1 cellular context compared by ENCODE assay signal in genomic region chr16:3021449-3022207, GRCh38.
TF ChIP-seq lines count a peak whose summit lies in the region.

No MANE protein-coding gene starts in this region.

TF ChIP-seq in HepG2, 621 proteins besides CTCF, POLR2A, EP300 and RAD21 (continued from another document and continues in another):
- no peak for TF ChIP-seq HNF1A (IDR thresholded peaks at IDR 0.05; ENCODE audit: low read depth)
- TF ChIP-seq HNF1A (CRISPR knock-in tag; IDR thresholded peaks at IDR 0.05; ENCODE audit: borderline replicate concordance): no peak
- TF ChIP-seq, protein P1, sequence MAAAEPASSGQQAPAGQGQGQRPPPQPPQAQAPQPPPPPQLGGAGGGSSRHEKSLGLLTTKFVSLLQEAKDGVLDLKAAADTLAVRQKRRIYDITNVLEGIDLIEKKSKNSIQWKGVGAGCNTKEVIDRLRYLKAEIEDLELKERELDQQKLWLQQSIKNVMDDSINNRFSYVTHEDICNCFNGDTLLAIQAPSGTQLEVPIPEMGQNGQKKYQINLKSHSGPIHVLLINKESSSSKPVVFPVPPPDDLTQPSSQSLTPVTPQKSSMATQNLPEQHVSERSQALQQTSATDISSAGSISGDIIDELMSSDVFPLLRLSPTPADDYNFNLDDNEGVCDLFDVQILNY (CRISPR knock-in tag; conservative IDR thresholded peaks at IDR 0.05): no peak
- 0 out of 2 replicates have a peak, but pooled peaks have one; percentile 24 for TF ChIP-seq SIN3A (IDR thresholded peaks at IDR 0.05; ENCODE audit: borderline replicate concordance, low read depth, low read length)
- TF ChIP-seq, protein P2, sequence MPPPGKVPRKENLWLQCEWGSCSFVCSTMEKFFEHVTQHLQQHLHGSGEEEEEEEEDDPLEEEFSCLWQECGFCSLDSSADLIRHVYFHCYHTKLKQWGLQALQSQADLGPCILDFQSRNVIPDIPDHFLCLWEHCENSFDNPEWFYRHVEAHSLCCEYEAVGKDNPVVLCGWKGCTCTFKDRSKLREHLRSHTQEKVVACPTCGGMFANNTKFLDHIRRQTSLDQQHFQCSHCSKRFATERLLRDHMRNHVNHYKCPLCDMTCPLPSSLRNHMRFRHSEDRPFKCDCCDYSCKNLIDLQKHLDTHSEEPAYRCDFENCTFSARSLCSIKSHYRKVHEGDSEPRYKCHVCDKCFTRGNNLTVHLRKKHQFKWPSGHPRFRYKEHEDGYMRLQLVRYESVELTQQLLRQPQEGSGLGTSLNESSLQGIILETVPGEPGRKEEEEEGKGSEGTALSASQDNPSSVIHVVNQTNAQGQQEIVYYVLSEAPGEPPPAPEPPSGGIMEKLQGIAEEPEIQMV (CRISPR knock-in tag; IDR thresholded peaks at IDR 0.05; ENCODE audit: low read depth): no peak
- TF ChIP-seq, protein P3, sequence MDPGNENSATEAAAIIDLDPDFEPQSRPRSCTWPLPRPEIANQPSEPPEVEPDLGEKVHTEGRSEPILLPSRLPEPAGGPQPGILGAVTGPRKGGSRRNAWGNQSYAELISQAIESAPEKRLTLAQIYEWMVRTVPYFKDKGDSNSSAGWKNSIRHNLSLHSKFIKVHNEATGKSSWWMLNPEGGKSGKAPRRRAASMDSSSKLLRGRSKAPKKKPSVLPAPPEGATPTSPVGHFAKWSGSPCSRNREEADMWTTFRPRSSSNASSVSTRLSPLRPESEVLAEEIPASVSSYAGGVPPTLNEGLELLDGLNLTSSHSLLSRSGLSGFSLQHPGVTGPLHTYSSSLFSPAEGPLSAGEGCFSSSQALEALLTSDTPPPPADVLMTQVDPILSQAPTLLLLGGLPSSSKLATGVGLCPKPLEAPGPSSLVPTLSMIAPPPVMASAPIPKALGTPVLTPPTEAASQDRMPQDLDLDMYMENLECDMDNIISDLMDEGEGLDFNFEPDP (CRISPR knock-in tag; conservative IDR thresholded peaks at IDR 0.05): no peak
- no peak for TF ChIP-seq THAP11 (CRISPR knock-in tag; IDR thresholded peaks at IDR 0.05)
- no peak for TF ChIP-seq ZNF766 (CRISPR knock-in tag; IDR thresholded peaks at IDR 0.05; ENCODE audit: borderline replicate concordance)
- 0 out of 2 replicates have a peak, but pooled peaks have one; percentile 44 for TF ChIP-seq CCDC6 (CRISPR knock-in tag; IDR thresholded peaks at IDR 0.05)
- TF ChIP-seq SALL2 (CRISPR knock-in tag; IDR thresholded peaks at IDR 0.05): 0 out of 2 replicates have a peak, but pooled peaks have one; percentile 14
- TF ChIP-seq TARDBP (CRISPR knock-in tag; IDR thresholded peaks at IDR 0.05): no peak
- peak; percentile 5 for TF ChIP-seq AGO1 (IDR thresholded peaks at IDR 0.05; ENCODE audit: low read depth, low read length, poor library complexity, severe bottlenecking)
- TF ChIP-seq CENPBD1 (CRISPR knock-in tag; IDR thresholded peaks at IDR 0.05; ENCODE audit: borderline replicate concordance, low read depth): 0 out of 2 replicates have a peak, but pooled peaks have one; percentile 70
- no peak for TF ChIP-seq ZEB1 (IDR thresholded peaks at IDR 0.05; ENCODE audit: insufficient replicate concordance, low read depth)
- TF ChIP-seq ZMYM4 (CRISPR knock-in tag; IDR thresholded peaks at IDR 0.05): no peak
- TF ChIP-seq SRSF1 (optimal IDR thresholded peaks at IDR 0.05; ENCODE audit: low read depth, low read length): peak; percentile 47
- TF ChIP-seq MTA1 (CRISPR knock-in tag; IDR thresholded peaks at IDR 0.05; ENCODE audit: borderline replicate concordance): 0 out of 2 replicates have a peak, but pooled peaks have one; percentile 13
- no peak for TF ChIP-seq ZNF724P (CRISPR knock-in tag; IDR thresholded peaks at IDR 0.05; ENCODE audit: borderline replicate concordance)
- TF ChIP-seq THAP7 (CRISPR knock-in tag; IDR thresholded peaks at IDR 0.05): no peak
- TF ChIP-seq TAF15 (IDR thresholded peaks at IDR 0.05; ENCODE audit: low read depth, low read length, poor library complexity, severe bottlenecking): peak; percentile 18
- TF ChIP-seq PCBP1 (IDR thresholded peaks at IDR 0.05; ENCODE audit: borderline replicate concordance, low read depth, low read length): no peak
- TF ChIP-seq, protein P4, sequence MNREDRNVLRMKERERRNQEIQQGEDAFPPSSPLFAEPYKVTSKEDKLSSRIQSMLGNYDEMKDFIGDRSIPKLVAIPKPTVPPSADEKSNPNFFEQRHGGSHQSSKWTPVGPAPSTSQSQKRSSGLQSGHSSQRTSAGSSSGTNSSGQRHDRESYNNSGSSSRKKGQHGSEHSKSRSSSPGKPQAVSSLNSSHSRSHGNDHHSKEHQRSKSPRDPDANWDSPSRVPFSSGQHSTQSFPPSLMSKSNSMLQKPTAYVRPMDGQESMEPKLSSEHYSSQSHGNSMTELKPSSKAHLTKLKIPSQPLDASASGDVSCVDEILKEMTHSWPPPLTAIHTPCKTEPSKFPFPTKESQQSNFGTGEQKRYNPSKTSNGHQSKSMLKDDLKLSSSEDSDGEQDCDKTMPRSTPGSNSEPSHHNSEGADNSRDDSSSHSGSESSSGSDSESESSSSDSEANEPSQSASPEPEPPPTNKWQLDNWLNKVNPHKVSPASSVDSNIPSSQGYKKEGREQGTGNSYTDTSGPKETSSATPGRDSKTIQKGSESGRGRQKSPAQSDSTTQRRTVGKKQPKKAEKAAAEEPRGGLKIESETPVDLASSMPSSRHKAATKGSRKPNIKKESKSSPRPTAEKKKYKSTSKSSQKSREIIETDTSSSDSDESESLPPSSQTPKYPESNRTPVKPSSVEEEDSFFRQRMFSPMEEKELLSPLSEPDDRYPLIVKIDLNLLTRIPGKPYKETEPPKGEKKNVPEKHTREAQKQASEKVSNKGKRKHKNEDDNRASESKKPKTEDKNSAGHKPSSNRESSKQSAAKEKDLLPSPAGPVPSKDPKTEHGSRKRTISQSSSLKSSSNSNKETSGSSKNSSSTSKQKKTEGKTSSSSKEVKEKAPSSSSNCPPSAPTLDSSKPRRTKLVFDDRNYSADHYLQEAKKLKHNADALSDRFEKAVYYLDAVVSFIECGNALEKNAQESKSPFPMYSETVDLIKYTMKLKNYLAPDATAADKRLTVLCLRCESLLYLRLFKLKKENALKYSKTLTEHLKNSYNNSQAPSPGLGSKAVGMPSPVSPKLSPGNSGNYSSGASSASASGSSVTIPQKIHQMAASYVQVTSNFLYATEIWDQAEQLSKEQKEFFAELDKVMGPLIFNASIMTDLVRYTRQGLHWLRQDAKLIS (CRISPR knock-in tag; IDR thresholded peaks at IDR 0.05): no peak
- no peak for TF ChIP-seq PAF1 (CRISPR knock-in tag; IDR thresholded peaks at IDR 0.05)
- TF ChIP-seq, protein P5, sequence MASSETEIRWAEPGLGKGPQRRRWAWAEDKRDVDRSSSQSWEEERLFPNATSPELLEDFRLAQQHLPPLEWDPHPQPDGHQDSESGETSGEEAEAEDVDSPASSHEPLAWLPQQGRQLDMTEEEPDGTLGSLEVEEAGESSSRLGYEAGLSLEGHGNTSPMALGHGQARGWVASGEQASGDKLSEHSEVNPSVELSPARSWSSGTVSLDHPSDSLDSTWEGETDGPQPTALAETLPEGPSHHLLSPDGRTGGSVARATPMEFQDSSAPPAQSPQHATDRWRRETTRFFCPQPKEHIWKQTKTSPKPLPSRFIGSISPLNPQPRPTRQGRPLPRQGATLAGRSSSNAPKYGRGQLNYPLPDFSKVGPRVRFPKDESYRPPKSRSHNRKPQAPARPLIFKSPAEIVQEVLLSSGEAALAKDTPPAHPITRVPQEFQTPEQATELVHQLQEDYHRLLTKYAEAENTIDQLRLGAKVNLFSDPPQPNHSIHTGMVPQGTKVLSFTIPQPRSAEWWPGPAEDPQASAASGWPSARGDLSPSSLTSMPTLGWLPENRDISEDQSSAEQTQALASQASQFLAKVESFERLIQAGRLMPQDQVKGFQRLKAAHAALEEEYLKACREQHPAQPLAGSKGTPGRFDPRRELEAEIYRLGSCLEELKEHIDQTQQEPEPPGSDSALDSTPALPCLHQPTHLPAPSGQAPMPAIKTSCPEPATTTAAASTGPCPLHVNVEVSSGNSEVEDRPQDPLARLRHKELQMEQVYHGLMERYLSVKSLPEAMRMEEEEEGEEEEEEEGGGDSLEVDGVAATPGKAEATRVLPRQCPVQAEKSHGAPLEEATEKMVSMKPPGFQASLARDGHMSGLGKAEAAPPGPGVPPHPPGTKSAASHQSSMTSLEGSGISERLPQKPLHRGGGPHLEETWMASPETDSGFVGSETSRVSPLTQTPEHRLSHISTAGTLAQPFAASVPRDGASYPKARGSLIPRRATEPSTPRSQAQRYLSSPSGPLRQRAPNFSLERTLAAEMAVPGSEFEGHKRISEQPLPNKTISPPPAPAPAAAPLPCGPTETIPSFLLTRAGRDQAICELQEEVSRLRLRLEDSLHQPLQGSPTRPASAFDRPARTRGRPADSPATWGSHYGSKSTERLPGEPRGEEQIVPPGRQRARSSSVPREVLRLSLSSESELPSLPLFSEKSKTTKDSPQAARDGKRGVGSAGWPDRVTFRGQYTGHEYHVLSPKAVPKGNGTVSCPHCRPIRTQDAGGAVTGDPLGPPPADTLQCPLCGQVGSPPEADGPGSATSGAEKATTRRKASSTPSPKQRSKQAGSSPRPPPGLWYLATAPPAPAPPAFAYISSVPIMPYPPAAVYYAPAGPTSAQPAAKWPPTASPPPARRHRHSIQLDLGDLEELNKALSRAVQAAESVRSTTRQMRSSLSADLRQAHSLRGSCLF (CRISPR knock-in tag; IDR thresholded peaks at IDR 0.05; ENCODE audit: borderline replicate concordance): no peak
- TF ChIP-seq, protein P6, sequence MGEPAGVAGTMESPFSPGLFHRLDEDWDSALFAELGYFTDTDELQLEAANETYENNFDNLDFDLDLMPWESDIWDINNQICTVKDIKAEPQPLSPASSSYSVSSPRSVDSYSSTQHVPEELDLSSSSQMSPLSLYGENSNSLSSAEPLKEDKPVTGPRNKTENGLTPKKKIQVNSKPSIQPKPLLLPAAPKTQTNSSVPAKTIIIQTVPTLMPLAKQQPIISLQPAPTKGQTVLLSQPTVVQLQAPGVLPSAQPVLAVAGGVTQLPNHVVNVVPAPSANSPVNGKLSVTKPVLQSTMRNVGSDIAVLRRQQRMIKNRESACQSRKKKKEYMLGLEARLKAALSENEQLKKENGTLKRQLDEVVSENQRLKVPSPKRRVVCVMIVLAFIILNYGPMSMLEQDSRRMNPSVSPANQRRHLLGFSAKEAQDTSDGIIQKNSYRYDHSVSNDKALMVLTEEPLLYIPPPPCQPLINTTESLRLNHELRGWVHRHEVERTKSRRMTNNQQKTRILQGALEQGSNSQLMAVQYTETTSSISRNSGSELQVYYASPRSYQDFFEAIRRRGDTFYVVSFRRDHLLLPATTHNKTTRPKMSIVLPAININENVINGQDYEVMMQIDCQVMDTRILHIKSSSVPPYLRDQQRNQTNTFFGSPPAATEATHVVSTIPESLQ (CRISPR knock-in tag; conservative IDR thresholded peaks at IDR 0.05): no peak
- no peak for TF ChIP-seq ZNF782 (CRISPR knock-in tag; IDR thresholded peaks at IDR 0.05; ENCODE audit: borderline replicate concordance)
- no peak for TF ChIP-seq KDM5A (IDR thresholded peaks at IDR 0.05; ENCODE audit: borderline replicate concordance, low read length)
- TF ChIP-seq SP1 (IDR thresholded peaks at IDR 0.05): no peak
- peak; percentile 16; the same call in 1 of the 2 replicates for TF ChIP-seq SP1 (CRISPR knock-in tag; IDR thresholded peaks at IDR 0.05)
- no peak for TF ChIP-seq PAX8 (CRISPR knock-in tag; IDR thresholded peaks at IDR 0.05; ENCODE audit: borderline replicate concordance)
- no peak for TF ChIP-seq ZFP1 (CRISPR knock-in tag; IDR thresholded peaks at IDR 0.05)
- TF ChIP-seq ZNF615 (CRISPR knock-in tag; IDR thresholded peaks at IDR 0.05; ENCODE audit: borderline replicate concordance): no peak
- no peak; the same call in none of the 2 replicates for TF ChIP-seq KDM5B (CRISPR knock-in tag; IDR thresholded peaks at IDR 0.05; ENCODE audit: borderline replicate concordance)
- no peak for TF ChIP-seq ZBTB37 (CRISPR knock-in tag; IDR thresholded peaks at IDR 0.05)
- TF ChIP-seq TCF12 (IDR thresholded peaks at IDR 0.05): no peak
- no peak for TF ChIP-seq TCF12 (CRISPR knock-in tag; IDR thresholded peaks at IDR 0.05)
- TF ChIP-seq ZNF34 (CRISPR knock-in tag; IDR thresholded peaks at IDR 0.05; ENCODE audit: borderline replicate concordance): no peak
- TF ChIP-seq TEAD3 (CRISPR knock-in tag; optimal IDR thresholded peaks at IDR 0.05; ENCODE audit: borderline replicate concordance): no peak
